In the genomic region with DNA sequence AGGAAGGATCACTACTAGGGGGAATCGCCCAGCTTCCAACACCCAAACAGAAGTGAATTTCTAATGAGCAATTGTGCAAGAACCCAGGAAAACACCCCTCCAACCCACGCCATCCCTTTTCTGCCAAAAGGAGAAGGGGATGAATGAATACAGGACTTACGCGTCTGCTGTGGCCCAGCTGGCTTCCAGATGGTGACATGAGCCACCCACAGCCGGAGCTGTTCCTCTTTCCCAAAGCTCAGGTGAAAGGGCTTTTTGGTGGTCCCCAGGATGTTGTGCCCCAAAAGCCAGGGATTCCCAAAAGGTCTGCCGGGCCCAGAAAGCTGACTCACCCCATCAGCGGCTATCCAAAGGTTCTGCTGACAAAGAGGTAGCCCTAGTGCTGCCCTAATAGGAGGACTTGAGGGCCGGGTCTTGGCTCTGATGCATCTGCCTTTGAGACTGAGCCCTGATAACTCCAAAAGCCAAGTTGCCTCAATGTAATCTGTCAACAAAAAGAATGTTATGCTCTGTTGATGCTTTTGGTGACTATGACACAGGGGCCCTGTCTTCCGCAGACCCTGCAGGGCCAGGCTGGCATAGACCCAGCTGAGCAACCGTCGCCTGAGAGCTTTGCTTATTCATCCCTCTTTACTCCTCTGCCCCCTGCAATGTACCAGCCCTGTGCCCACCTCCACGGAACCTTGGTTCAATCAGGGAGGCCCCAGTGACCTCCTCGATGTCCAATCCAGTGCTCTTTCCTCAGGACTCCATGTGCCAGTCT, we compare ENCODE assay signal across 8 cellular contexts. TPM values are rescaled to one million over a fixed set of nuclear protein-coding genes. Genes with fewer than 3 reads are reported as not detected.
A peak's percentile ranks its signal among the peaks of the same experiment; 100 is the strongest.
DNase-seq lines count a peak whose midpoint lies in the region; ATAC-seq, FAIRE-seq and TF ChIP-seq lines count a peak whose summit lies in the region.

No MANE protein-coding gene starts in this region.

- H3K27me3 Mint-ChIP-seq in naive B cell, result peaks cover 0 to 9% (median 4%) of the 10 kb centered on the region in 3 donors
- peaks cover 37% of the 10 kb centered on the region for H3K27me3 Mint-ChIP-seq in endodermal cell (ENCODE audit: insufficient read depth)

- intact Hi-C loops in esophagus squamous epithelium (cut with DNase I), result no loop called here

- no peak overlapping the region for H3K9ac ChIP-seq in endodermal cell (ENCODE audit: extremely low read depth, low read length, poor library complexity, severe bottlenecking)

- H3K4me3 ChIP-seq in A549 (no peak overlapping the region), esophagus squamous epithelium (peak overlapping the region in 1 of 4 donors; percentile 2), endodermal cell (ENCODE audit: low read length) (no peak overlapping the region)

- H3K4me3 Mint-ChIP-seq in naive B cell (peak overlapping the region in 2 of 8 donors; percentile 25 to 48), endodermal cell (no peak overlapping the region)

- no peak for DNase-seq in A549 (ENCODE audit: low read depth in 1 of 2, low spot score in 1 of 2)
- DNase-seq in NCI-H1694 (lab: John Stamatoyannopoulos, UW), result peak; percentile 77
- DNase-seq in esophagus squamous epithelium (lab: John Stamatoyannopoulos, UW), result no peak
- no peak for DNase-seq in naive B cell
- DNase-seq in NCI-H1930 (lab: John Stamatoyannopoulos, UW), result no peak
- DNase-seq in SK-N-DZ (ENCODE audit: low spot score), result no peak
- no peak for DNase-seq in endodermal cell
- no peak for DNase-seq in stimulated activated naive CD8-positive, alpha-beta T cell treated with anti-CD3 and anti-CD28 coated beads, Interleukin-15, Interleukin-2, amounts not matched to agents 100 U/mL and 50 U/mL, for 24 hours

- no peak for ATAC-seq in A549
- peak; percentile 21 to 31 for ATAC-seq in naive B cell (ENCODE audit: low read depth in 2 of 2)
- no peak for ATAC-seq in stimulated activated naive CD8-positive, alpha-beta T cell treated with anti-CD3 and anti-CD28 coated beads, Interleukin-15, Interleukin-2, amounts not matched to agents 100 U/mL and 50 U/mL, for 24 hours

- H3K9me3 Mint-ChIP-seq in naive B cell (no peaks in the 10 kb centered on the region), endodermal cell (no peaks in the 10 kb centered on the region)

- no peak overlapping the region for H3K27ac Mint-ChIP-seq in naive B cell
- H3K27ac Mint-ChIP-seq in endodermal cell, result no peak overlapping the region

- no peak for FAIRE-seq in A549 (lab: Jason Lieb, UNC)

- H3K36me3 Mint-ChIP-seq in naive B cell, result peaks cover 0 to 25% of the 10 kb centered on the region in 2 donors
- peaks cover 2% of the 10 kb centered on the region for H3K36me3 Mint-ChIP-seq in endodermal cell (ENCODE audit: low read depth)

- CTCF ChIA-PET in A549 (lab: Yijun Ruan, JAX), result interaction anchor here (0.6 to 9.0 kb wide), 7 partner anchors 14 to 1609 kb away, joined by 3 to 72 read pairs (median 4); a partner anchor contains a TSS

- no peak for TF ChIP-seq RAD21 in A549 (conservative IDR thresholded peaks at IDR 0.05 in 1 of 2, IDR thresholded peaks at IDR 0.05 in 1 of 2)

- POLR2A ChIA-PET in A549 (lab: Yijun Ruan, JAX), result interaction anchor here (1.0 kb wide), 1 partner anchor 14 kb away, joined by 3 read pairs; a partner anchor contains a TSS

- no peaks in the 10 kb centered on the region for H3K9me3 ChIP-seq in A549
- no peaks in the 10 kb centered on the region for H3K9me3 ChIP-seq in esophagus squamous epithelium
- H3K9me3 ChIP-seq in endodermal cell (ENCODE audit: control insufficient read depth, low read length), result no peaks in the 10 kb centered on the region

- no peak for TF ChIP-seq EP300 in A549 (IDR thresholded peaks at IDR 0.05)

- peaks cover 35 to 51% (median 50%) of the 10 kb centered on the region in 3 donors for H3K4me1 Mint-ChIP-seq in naive B cell
- peaks cover 48% of the 10 kb centered on the region for H3K4me1 Mint-ChIP-seq in endodermal cell

- H3K4me2 ChIP-seq in A549, result peak overlapping the region; percentile 54

- H3K4me1 ChIP-seq in A549 (peaks cover 68% of the 10 kb centered on the region), esophagus squamous epithelium (peaks cover 99 to 100% (median 100%) of the 10 kb centered on the region in 3 donors), endodermal cell (ENCODE audit: control insufficient read depth, insufficient read depth, low read length) (peaks cover 8% of the 10 kb centered on the region)

- TF ChIP-seq CTCF in A549 (IDR thresholded peaks at IDR 0.05) (no peak), esophagus squamous epithelium (IDR thresholded peaks at IDR 0.05) (no peak), endodermal cell (conservative IDR thresholded peaks at IDR 0.05) (no peak)

- TF ChIP-seq POLR2A in A549 (IDR thresholded peaks at IDR 0.05; ENCODE audit: low read length) (no peak), esophagus squamous epithelium (IDR thresholded peaks at IDR 0.05) (peak in 1 of 4 donors; percentile 15)

- peak overlapping the region; percentile 74 to 92; a peak in 5 of 6 replicates for H3K27ac ChIP-seq in A549
- H3K27ac ChIP-seq in esophagus squamous epithelium, result peak overlapping the region; percentile 93 to 98 (median 94)
- H3K27ac ChIP-seq in endodermal cell (ENCODE audit: low read depth, low read length), result no peak overlapping the region

- WGBS in A549 (ENCODE audit: missing lambda C conversion rate), result 59% methylated on average over 13 of the region's 13 CpGs
- 8 to 16% methylated on average over 6 to 12 of the region's 13 CpGs for WGBS in esophagus squamous epithelium, 2 donors
- WGBS in endodermal cell (ENCODE audit: insufficient coverage in 1 of 2, insufficient read length in 1 of 2), 2 experiments, result 88 to 90% methylated on average over 7 to 13 of the region's 13 CpGs

- no peaks in the 10 kb centered on the region for H3K27me3 ChIP-seq in esophagus squamous epithelium
- no peaks in the 10 kb centered on the region for H3K27me3 ChIP-seq in endodermal cell (ENCODE audit: control insufficient read depth, insufficient read depth, low read length, poor library complexity, severe bottlenecking)

- no peaks in the 10 kb centered on the region for H3K36me3 ChIP-seq in esophagus squamous epithelium
- H3K36me3 ChIP-seq in endodermal cell (ENCODE audit: control insufficient read depth, insufficient read depth, low read length), result no peaks in the 10 kb centered on the region

TF ChIP-seq in A549, 52 proteins besides CTCF, POLR2A, EP300 and RAD21:
- no peak for TF ChIP-seq RARB (CRISPR knock-in tag; IDR thresholded peaks at IDR 0.05)
- peak in 1 of 2 experiments; percentile 32; a peak in 1 of 4 replicates for TF ChIP-seq CEBPB (IDR thresholded peaks at IDR 0.05)
- TF ChIP-seq MYC (IDR thresholded peaks at IDR 0.05; ENCODE audit: borderline replicate concordance, low read length), result no peak
- no peak for TF ChIP-seq TFCP2L1 (CRISPR knock-in tag; IDR thresholded peaks at IDR 0.05)
- no peak for TF ChIP-seq POLR2AphosphoS2 (conservative IDR thresholded peaks at IDR 0.05; ENCODE audit: low read length)
- TF ChIP-seq, protein P1, sequence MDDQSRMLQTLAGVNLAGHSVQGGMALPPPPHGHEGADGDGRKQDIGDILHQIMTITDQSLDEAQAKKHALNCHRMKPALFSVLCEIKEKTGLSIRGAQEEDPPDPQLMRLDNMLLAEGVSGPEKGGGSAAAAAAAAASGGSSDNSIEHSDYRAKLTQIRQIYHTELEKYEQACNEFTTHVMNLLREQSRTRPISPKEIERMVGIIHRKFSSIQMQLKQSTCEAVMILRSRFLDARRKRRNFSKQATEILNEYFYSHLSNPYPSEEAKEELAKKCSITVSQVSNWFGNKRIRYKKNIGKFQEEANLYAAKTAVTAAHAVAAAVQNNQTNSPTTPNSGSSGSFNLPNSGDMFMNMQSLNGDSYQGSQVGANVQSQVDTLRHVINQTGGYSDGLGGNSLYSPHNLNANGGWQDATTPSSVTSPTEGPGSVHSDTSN (IDR thresholded peaks at IDR 0.05), result 0 out of 2 replicates have a peak, but pooled peaks have one; percentile 10
- TF ChIP-seq SMC3 (IDR thresholded peaks at IDR 0.05), result no peak
- no peak for TF ChIP-seq HOXB13 (CRISPR knock-in tag; IDR thresholded peaks at IDR 0.05; ENCODE audit: low read depth)
- TF ChIP-seq, protein P2, sequence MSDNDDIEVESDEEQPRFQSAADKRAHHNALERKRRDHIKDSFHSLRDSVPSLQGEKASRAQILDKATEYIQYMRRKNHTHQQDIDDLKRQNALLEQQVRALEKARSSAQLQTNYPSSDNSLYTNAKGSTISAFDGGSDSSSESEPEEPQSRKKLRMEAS (IDR thresholded peaks at IDR 0.05), result no peak

RNA-seq across cellular contexts. Expression of a gene that starts 14.5 kb away (rescaled TPM):
- polyA plus RNA-seq in A549 (2011; rRNA removed) (77.2 and 88.5 TPM in 2 replicates), A549 (2017; fragmentation: RNase III; extraction: RNeasy Plus Mini Kit Qiagen cat#74134 plus additional on column Dnase treatment) (24.5 to 36.5 TPM (median 33.7 TPM) in 3 replicates), naive B cell (ENCODE audit: low read depth in 6 of 6) (10 to 100 TPM in 3 of 6 donors, 1 to 10 TPM in 3; 3.3 to 13.5 (median 8.0) TPM)
- polyA plus RNA-seq in A549 (2012; cell fraction: cytosol; rRNA removed), result 39.8 and 42.0 TPM in 2 replicates
- polyA plus RNA-seq in A549 (2012; cell fraction: nucleus; rRNA removed), result 76.2 and 84.7 TPM in 2 replicates
- polyA minus RNA-seq in A549 (2011; rRNA and poly(A)+ RNA removed), result 110 TPM in 2 replicates
- total RNA-seq in esophagus squamous epithelium (1,000 to 10,000 TPM in 2 of 4 donors, 100 to 1,000 TPM in 2; 287 to 1,151 (median 926) TPM), endodermal cell (10 to 100 TPM; 57.0 to 77.2 TPM)
- polyA plus RNA-seq in SK-N-DZ (2014; cell fraction: cytosol; rRNA removed), result 0.10 and 1.2 TPM in 2 replicates
- 0.72 and 2.9 TPM in 2 replicates for polyA plus RNA-seq in SK-N-DZ (2014; cell fraction: nucleus; rRNA removed)
- 64.8 TPM for polyA plus RNA-seq in endodermal cell (2013, experiment 1 of 2)
- polyA plus RNA-seq in endodermal cell (2013, experiment 2 of 2), result 76.0 TPM

Comparison
In these comparisons a context has a peak if more than half of its experiments do, and no peak if none do; other contexts are left out.
1. ATAC-seq: peak in naive B cell (2 of 2); none in A549 (0 of 2) and stimulated activated naive CD8-positive, alpha-beta T cell treated with anti-CD3 and anti-CD28 coated beads, Interleukin-15, Interleukin-2, amounts not matched to agents 100 U/mL and 50 U/mL, for 24 hours (single experiment).